15 cellular contexts compared by ENCODE assay signal in the genomic region with DNA sequence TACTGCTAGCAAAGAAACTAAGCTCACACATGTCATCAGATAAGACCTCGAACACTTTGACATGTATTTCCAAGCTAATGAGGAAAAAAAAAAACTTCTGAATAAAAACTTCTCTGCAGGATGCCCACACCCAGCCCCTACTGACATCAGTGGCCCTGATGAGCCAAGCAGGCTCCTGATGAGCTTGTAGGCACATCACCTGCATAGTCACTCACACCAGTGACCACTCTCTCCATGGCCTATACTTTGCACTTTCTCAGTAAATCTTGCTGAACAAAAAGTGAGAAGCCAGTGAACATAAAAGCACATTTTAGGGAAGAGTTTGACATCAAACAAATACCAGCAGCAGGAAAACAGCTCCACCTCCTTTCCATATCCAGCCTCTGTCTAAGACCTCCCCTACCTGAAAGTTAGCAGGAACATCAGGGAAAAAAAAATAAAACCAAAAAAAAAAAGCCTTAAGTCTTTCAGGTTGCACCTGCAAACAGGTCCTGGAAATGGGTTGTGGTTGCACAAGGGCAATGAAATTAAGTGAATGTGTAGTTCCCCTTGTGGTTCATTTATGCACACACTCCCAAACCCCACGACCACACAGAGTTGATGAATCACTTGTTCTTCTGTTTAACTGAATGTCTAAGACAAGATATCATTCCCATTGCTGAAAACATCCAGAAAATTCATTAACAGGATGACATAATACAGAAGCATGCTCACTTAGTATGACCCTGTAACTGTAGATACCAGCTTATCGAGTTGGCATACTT.
DNase-seq lines count a peak whose midpoint lies in the region; ATAC-seq, FAIRE-seq and TF ChIP-seq lines count a peak whose summit lies in the region.
"Had no signal": no experiment of that assay in that cellular context is flagged by ENCODE, and none has a peak within 500 bp of the region (broad histone marks: within the 10 kb centered on the region; RNA-seq: fewer than 3 reads in every experiment).

No MANE protein-coding gene starts in this region.

- ATAC-seq in GM21515 (IDR thresholded peaks at IDR 0.05; ENCODE audit: unreplicated experiment), result peak; percentile 73
- no peak for ATAC-seq in HG03439 (IDR thresholded peaks at IDR 0.05; ENCODE audit: unreplicated experiment)
- ATAC-seq: CD8-positive, alpha-beta T cell; left colon had no signal

- no peak overlapping the region for H3K4me3 ChIP-seq in Jurkat, Clone E6-1 (ENCODE audit: low read length)
- H3K4me3 ChIP-seq in mammary epithelial cell (replicated peaks in 1 of 3; ENCODE audit: insufficient read depth in 1 of 3, low read depth in 2 of 3, low read length in 3 of 3), result no peak overlapping the region
- H3K4me3 ChIP-seq: uterus had no signal

- H3K4me1 ChIP-seq in mammary epithelial cell (ENCODE audit: insufficient read depth, low read length), result peaks cover 2% of the 10 kb centered on the region
- H3K4me1 ChIP-seq: uterus had no signal

- H3K36me3 ChIP-seq in mammary epithelial cell (ENCODE audit: insufficient read depth, low read length), result no peaks in the 10 kb centered on the region
- H3K36me3 ChIP-seq: uterus had no signal

- TF ChIP-seq CTCF in mammary epithelial cell (conservative IDR thresholded peaks at IDR 0.05 in 1 of 2, IDR thresholded peaks at IDR 0.05 in 1 of 2; ENCODE audit: extremely low read depth in 1 of 2, insufficient read depth in 1 of 2, low read depth in 1 of 2, low read length in 2 of 2) (peak; percentile 6 to 8), endothelial cell (IDR thresholded peaks at IDR 0.05; ENCODE audit: unreplicated experiment) (no peak)

- H3K4me3 Mint-ChIP-seq in endothelial cell (ENCODE audit: unreplicated experiment), result no peak overlapping the region
- H3K4me3 Mint-ChIP-seq: CD8-positive, alpha-beta T cell; nephron progenitor cell had no signal

- no peaks in the 10 kb centered on the region for H3K79me2 ChIP-seq in mammary epithelial cell (ENCODE audit: insufficient read depth, low read length)

- H3K27ac Mint-ChIP-seq in endothelial cell (ENCODE audit: unreplicated experiment), result no peak overlapping the region
- H3K27ac Mint-ChIP-seq: CD8-positive, alpha-beta T cell; nephron progenitor cell had no signal

- DNase-seq in GM18507 (ENCODE audit: extremely low spot score, insufficient read length, low read depth) (no peak), mammary epithelial cell (peak; percentile 82), endothelial cell (ENCODE audit: low spot score) (no peak), HCEC 1CT (no peak), posterior cingulate gyrus (no peak)
- DNase-seq in Jurkat, Clone E6-1 (ENCODE audit: low read depth, low spot score), result peak; percentile 57
- DNase-seq: activated CD4-positive, alpha-beta T cell treated with anti-CD3 and anti-CD28 coated beads, Interleukin-2, amount 50 U/mL, for 1 hour; CD8-positive, alpha-beta T cell; dermis blood vessel endothelial cell; foreskin melanocyte; left colon; nephron progenitor cell; uterus had no signal

- CTCF ChIA-PET in mammary epithelial cell (lab: Charles Lee; ENCODE audit: low non-redundant PET), result no interaction called here

- no TSS peak for BruUV-seq in mammary epithelial cell (replicated peaks; lab: Mats Ljungman, UMichigan)

- H4K20me1 ChIP-seq in mammary epithelial cell (ENCODE audit: insufficient read depth, low read length), result no peaks in the 10 kb centered on the region

- no peaks in the 10 kb centered on the region for H3K4me1 Mint-ChIP-seq in endothelial cell (ENCODE audit: unreplicated experiment)
- H3K4me1 Mint-ChIP-seq: nephron progenitor cell had no signal

- no peaks in the 10 kb centered on the region for H3K9me3 Mint-ChIP-seq in endothelial cell (ENCODE audit: unreplicated experiment)
- H3K9me3 Mint-ChIP-seq: CD8-positive, alpha-beta T cell; nephron progenitor cell had no signal

- H2AFZ ChIP-seq in mammary epithelial cell (ENCODE audit: low read depth, low read length), result no peak overlapping the region

- no peak overlapping the region for H3K4me2 ChIP-seq in mammary epithelial cell (ENCODE audit: insufficient read depth, low read depth, low read length)

- H3K27me3 Mint-ChIP-seq in endothelial cell (ENCODE audit: unreplicated experiment), result no peaks in the 10 kb centered on the region

- no peak overlapping the region for H3K9ac ChIP-seq in mammary epithelial cell (ENCODE audit: insufficient read depth, low read length)

- dilution Hi-C loops in mammary epithelial cell (cut with HindIII; ENCODE audit: low sequenced_read_pairs), result no loop called here

- no peaks in the 10 kb centered on the region for H3K9me3 ChIP-seq in mammary epithelial cell (replicated peaks; ENCODE audit: insufficient read depth, low read length)
- H3K9me3 ChIP-seq: uterus had no signal

- intact Hi-C loops in mammary epithelial cell (cut with micrococcal nuclease), result no loop called here
- intact Hi-C loops in posterior cingulate gyrus (cut with DNase I), result no loop called here

- no peaks in the 10 kb centered on the region for H3K27me3 ChIP-seq in mammary epithelial cell (ENCODE audit: insufficient read depth, low read length)

- peak; percentile 69 for FAIRE-seq in GM18507 (lab: Jason Lieb, UNC)

- in situ Hi-C loops in mammary epithelial cell (cut with MboI; ENCODE audit: low sequenced_read_pairs in 2 of 2), result no loop called here

- H3K36me3 Mint-ChIP-seq in endothelial cell (ENCODE audit: low read depth, unreplicated experiment), result no peaks in the 10 kb centered on the region
- H3K36me3 Mint-ChIP-seq: CD8-positive, alpha-beta T cell had no signal

- 32% methylated on average over 3 of the region's 3 CpGs for WGBS in mammary epithelial cell (ENCODE audit: low coverage, missing lambda C conversion rate)

- no peak overlapping the region for H3K27ac ChIP-seq in mammary epithelial cell (ENCODE audit: insufficient read depth, low read depth, low read length)
- H3K27ac ChIP-seq: uterus had no signal

Comparison
In these comparisons a context has a peak if more than half of its experiments do, and no peak if none do; other contexts are left out.
1. DNase-seq: peak in Jurkat, Clone E6-1 (single experiment) and mammary epithelial cell (single experiment); none in GM18507 (single experiment), endothelial cell (single experiment), HCEC 1CT (single experiment) and posterior cingulate gyrus (0 of 10).